ENCODE assay signal across 25 cellular contexts in the genomic region with DNA sequence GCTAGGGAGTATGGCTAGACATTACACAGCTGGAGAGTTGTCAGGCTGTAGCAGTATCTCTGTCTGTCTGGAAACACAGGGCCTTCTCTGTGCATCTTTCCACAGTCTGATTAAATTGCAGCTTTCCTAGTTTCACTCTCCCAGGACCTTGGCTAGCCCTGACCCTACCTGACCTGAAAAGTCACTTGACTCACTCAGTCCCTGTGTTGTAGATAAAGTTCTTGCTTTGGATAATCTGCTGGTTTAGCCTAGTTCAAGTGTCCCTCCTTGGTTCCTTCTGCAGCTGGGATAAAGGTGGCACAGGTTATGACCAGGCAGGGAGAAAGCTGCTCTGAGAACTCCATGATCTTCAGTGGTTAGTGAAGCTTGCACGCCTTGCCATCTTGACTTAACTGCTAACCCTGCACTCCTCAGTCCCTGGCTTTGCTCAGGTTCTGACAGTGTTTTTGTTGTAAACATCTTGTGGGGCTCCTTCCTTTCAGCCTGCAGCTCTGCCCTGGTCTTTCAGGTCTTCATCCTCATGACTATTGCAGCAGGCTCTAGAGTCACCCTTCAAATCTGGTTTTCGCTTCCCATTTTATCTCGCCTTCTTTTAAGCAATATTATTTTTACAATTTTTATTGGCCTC.
DNase-seq lines count a peak whose midpoint lies in the region; ATAC-seq and TF ChIP-seq lines count a peak whose summit lies in the region.
"Had no signal": no experiment of that assay in that cellular context is flagged by ENCODE, and none has a peak within 500 bp of the region (broad histone marks: within the 10 kb centered on the region; RNA-seq: fewer than 3 reads in every experiment).

No MANE protein-coding gene starts in this region.

- DNase-seq in Right ventricle myocardium inferior (ENCODE audit: missing footprints) (no peak), cardiac septum (ENCODE audit: low spot score) (no peak), heart left ventricle (peak in 1 of 5 donors; percentile 35), aorta (no peak), cerebellum (ENCODE audit: low spot score) (no peak), NCI-H1092 (lab: John Stamatoyannopoulos, UW) (no peak)
- DNase-seq: 8988T; activated CD4-positive, alpha-beta T cell treated with anti-CD3 and anti-CD28 coated beads, Interleukin-2, amount 50 U/mL, for 48 hours; activated naive CD8-positive, alpha-beta T cell treated with anti-CD3 and anti-CD28 coated beads for 36 hours; COR-L47; cortex of kidney; glutamatergic neuron; NCI-H2081 treated with DMSO at 0.1 percent for 48 hours; NCI-H510A treated with DMSO at 0.1 percent for 48 hours; spleen; stimulated activated CD4-positive, alpha-beta T cell treated with anti-CD3 and anti-CD28 coated beads, Interleukin-4, amount 100 ng/mL, for 24 hours; stomach had no signal

- ATAC-seq in Right ventricle myocardium inferior = peak; percentile 54
- ATAC-seq in heart left ventricle = peak; percentile 44 to 64 (median 54)
- peak; percentile 31 for ATAC-seq in aorta (ENCODE audit: low FRiP score)
- ATAC-seq in HG02938 (IDR thresholded peaks at IDR 0.05; ENCODE audit: unreplicated experiment) = no peak
- ATAC-seq: body of pancreas, GM23338, left lobe of liver, SK-N-SH treated with all-trans-retinoic acid at 6 μM for 48 hours, WTC11 had no signal

- H3K4me1 Mint-ChIP-seq in nephron = peaks cover 15% of the 10 kb centered on the region
- H3K4me1 Mint-ChIP-seq: activated naive CD8-positive, alpha-beta T cell treated with anti-CD3 and anti-CD28 coated beads for 36 hours had no signal

- H3K36me3 Mint-ChIP-seq in nephron (ENCODE audit: low read depth) = no peaks in the 10 kb centered on the region
- H3K36me3 Mint-ChIP-seq: activated naive CD8-positive, alpha-beta T cell treated with anti-CD3 and anti-CD28 coated beads for 36 hours; type B pancreatic cell; WTC11 had no signal

- H3K27ac ChIP-seq in heart left ventricle (peak overlapping the region in 11 of 12 donors; percentile 66 to 87 (median 80)), aorta (ENCODE audit: low read depth in 1 of 2, low read length in 2 of 2) (peak overlapping the region in 1 of 2 donors; percentile 77)
- H3K27ac ChIP-seq: body of pancreas, spleen had no signal

- no peaks in the 10 kb centered on the region for H3K9me3 ChIP-seq in heart left ventricle
- no peaks in the 10 kb centered on the region for H3K9me3 ChIP-seq in aorta (ENCODE audit: control insufficient read depth, low read length)
- H3K9me3 ChIP-seq: body of pancreas, spleen, stomach had no signal

- H3K9me3 Mint-ChIP-seq in nephron = no peaks in the 10 kb centered on the region
- H3K9me3 Mint-ChIP-seq: activated naive CD8-positive, alpha-beta T cell treated with anti-CD3 and anti-CD28 coated beads for 36 hours; GM23338; type B pancreatic cell; WTC11 had no signal

- 58 to 64% (median 60%) methylated on average over 3 of the region's 3 CpGs for WGBS in heart left ventricle, 4 donors
- 59 to 83% methylated on average over 3 of the region's 3 CpGs for WGBS in aorta, 2 donors

- no peak for TF ChIP-seq POLR2A in heart left ventricle (IDR thresholded peaks at IDR 0.05)

- H3K27me3 Mint-ChIP-seq in nephron (ENCODE audit: low read depth) = no peaks in the 10 kb centered on the region
- H3K27me3 Mint-ChIP-seq: activated naive CD8-positive, alpha-beta T cell treated with anti-CD3 and anti-CD28 coated beads for 36 hours; type B pancreatic cell had no signal

- H3K4me1 ChIP-seq in heart left ventricle (peaks cover 0 to 51% (median 23%) of the 10 kb centered on the region in 12 donors), aorta (ENCODE audit: control insufficient read depth in 1 of 2, insufficient read depth in 2 of 2, low read length in 2 of 2) (peaks cover 5 to 7% of the 10 kb centered on the region in 2 donors)

- H3K27ac Mint-ChIP-seq in nephron = peak overlapping the region; percentile 2 to 44 (median 8)
- H3K27ac Mint-ChIP-seq: activated naive CD8-positive, alpha-beta T cell treated with anti-CD3 and anti-CD28 coated beads for 36 hours; GM23338; type B pancreatic cell; WTC11 had no signal

- no peak overlapping the region for H3K4me3 Mint-ChIP-seq in nephron
- H3K4me3 Mint-ChIP-seq: activated naive CD8-positive, alpha-beta T cell treated with anti-CD3 and anti-CD28 coated beads for 36 hours; GM23338; type B pancreatic cell; WTC11 had no signal

- H3K27me3 ChIP-seq in heart left ventricle (no peaks in the 10 kb centered on the region), aorta (ENCODE audit: control insufficient read depth in 1 of 2, insufficient read depth in 2 of 2, low read length in 1 of 2) (no peaks in the 10 kb centered on the region)
- H3K27me3 ChIP-seq: body of pancreas, spleen, stomach had no signal

- peak overlapping the region in 1 of 12 donors; percentile 11 for H3K4me3 ChIP-seq in heart left ventricle
- H3K4me3 ChIP-seq in aorta (ENCODE audit: low read length in 2 of 2) = no peak overlapping the region
- H3K4me3 ChIP-seq: body of pancreas, GM23338, spleen, stomach had no signal

- H3K36me3 ChIP-seq in heart left ventricle (no peaks in the 10 kb centered on the region), aorta (ENCODE audit: control insufficient read depth in 1 of 2, insufficient read depth in 2 of 2, low read length in 1 of 2) (no peaks in the 10 kb centered on the region)
- H3K36me3 ChIP-seq: spleen, stomach had no signal

- TF ChIP-seq CTCF in heart left ventricle (IDR thresholded peaks at IDR 0.05) = no peak
- TF ChIP-seq CTCF in nephron (IDR thresholded peaks at IDR 0.05; ENCODE audit: unreplicated experiment in 3 of 3) = no peak

- intact Hi-C loops in Right ventricle myocardium inferior (cut with DNase I) (loop anchor here (5.0 to 10.0 kb wide), 2 partner anchors 66 to 101 kb away; a partner anchor contains a TSS), cardiac septum (cut with DNase I) (no loop called here), heart left ventricle (cut with DNase I) (loop anchor here in 1 of 10 donors (5.0 kb wide), 1 partner anchor 56 kb away; no protein-coding TSS in a partner anchor), aorta (cut with DNase I) (no loop called here)
